ENCODE assay signal across 36 cellular contexts in genomic region chrX:130906776-130907175, GRCh38.
"Had no signal": no experiment of that assay in that cellular context is flagged by ENCODE, and none has a peak within 500 bp of the region (broad histone marks: within the 10 kb centered on the region; RNA-seq: fewer than 3 reads in every experiment).

No MANE protein-coding gene starts in this region.

- H3K9ac ChIP-seq: KMS-11 had no signal

- DNase-seq: Karpas-422, Kasumi-1, MG63, MM.1S, MV-4-11, NCI-H1048, NCI-H1092, NCI-H1092 treated with DMSO at 0.1 percent for 48 hours, NCI-H1105, NCI-H1105 treated with DMSO at 0.1 percent for 48 hours, NCI-H1417, NCI-H1417 treated with DMSO at 0.1 percent for 48 hours, NCI-H1436, NCI-H1436 treated with DMSO at 0.1 percent for 48 hours, NCI-H146, NCI-H1694, NCI-H1694 treated with DMSO at 0.1 percent for 48 hours, NCI-H187, NCI-H187 treated with DMSO at 0.1 percent for 48 hours, NCI-H1930, NCI-H2029, NCI-H2029 treated with DMSO at 0.1 percent for 48 hours, NCI-H2081, NCI-H2081 treated with DMSO at 0.1 percent for 48 hours, NCI-H2107, NCI-H2171, NCI-H2171 treated with DMSO at 0.1 percent for 48 hours, NCI-H2227 treated with DMSO at 0.1 percent for 48 hours, NCI-H226, NCI-H345, NCI-H446, NCI-H446 treated with DMSO at 0.1 percent for 48 hours, NCI-H510A, NCI-H510A treated with DMSO at 0.1 percent for 48 hours, NCI-H524 had no signal

- H3K4me2 ChIP-seq: KMS-11 had no signal

- H3K27me3 ChIP-seq: MG63 had no signal

- H3K27ac ChIP-seq: KMS-11 had no signal

- H3K9me3 ChIP-seq: MG63 had no signal

- H3K36me3 ChIP-seq: MG63 had no signal

- H3K4me3 ChIP-seq: MG63 had no signal
